Comparison of ENCODE assay signal across 29 cellular contexts in the genomic region with DNA sequence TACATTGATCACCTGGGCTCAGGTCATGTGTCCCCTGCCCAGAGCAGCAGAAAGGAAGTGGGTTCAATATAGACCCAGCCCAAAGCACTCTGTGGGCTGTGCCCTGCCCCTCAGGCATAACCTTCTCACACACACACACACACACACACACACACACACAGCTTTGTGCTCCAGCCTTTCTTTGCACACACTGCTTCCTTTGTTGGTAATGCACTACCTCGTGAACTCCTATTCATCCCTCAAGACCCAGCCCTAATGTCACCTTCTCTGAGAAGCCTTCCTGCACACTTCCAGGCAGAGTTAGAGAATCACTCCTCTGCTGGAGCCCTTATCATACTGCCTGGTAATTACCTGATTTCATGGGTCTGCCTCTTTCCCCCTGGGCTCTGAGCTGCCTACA.
"Had no signal": no experiment of that assay in that cellular context is flagged by ENCODE, and none has a peak within 500 bp of the region (broad histone marks: within the 10 kb centered on the region; RNA-seq: fewer than 3 reads in every experiment).

No MANE protein-coding gene starts in this region.

- H3K4me1 Mint-ChIP-seq: activated naive CD8-positive, alpha-beta T cell treated with anti-CD3 and anti-CD28 coated beads for 36 hours had no signal

- H3K9ac ChIP-seq: parathyroid adenoma had no signal

- H3K4me3 ChIP-seq: adrenal gland, breast epithelium, esophagus muscularis mucosa, heart right ventricle, left lung, lung, mucosa of descending colon, spleen, suprapubic skin, tibial artery had no signal

- H3K27ac ChIP-seq: adrenal gland, breast epithelium, esophagus muscularis mucosa, foreskin keratinocyte, heart right ventricle, left lung, parathyroid adenoma, spleen, suprapubic skin, tibial artery, VCaP had no signal

- H2AFZ ChIP-seq: parathyroid adenoma had no signal

- H3K4me1 ChIP-seq: adrenal gland, breast epithelium, heart right ventricle, left lung, spleen, suprapubic skin had no signal

- FAIRE-seq: TTC549 had no signal

- H3K27me3 ChIP-seq: adrenal gland, breast epithelium, esophagus muscularis mucosa, foreskin keratinocyte, heart right ventricle, spleen, suprapubic skin, tibial artery had no signal

- DNase-seq: activated CD4-positive, alpha-beta T cell treated with anti-CD3 and anti-CD28 coated beads for 48 hours; activated CD4-positive, alpha-beta T cell treated with anti-CD3 and anti-CD28 coated beads, Interleukin-2, amount 50 U/mL, for 48 hours; activated CD8-positive, alpha-beta memory T cell treated with anti-CD3 and anti-CD28 coated beads for 24 hours; activated effector memory CD4-positive, alpha-beta T cell treated with Interleukin-2 at 50 U/mL for 16 hours; activated naive CD4-positive, alpha-beta T cell treated with anti-CD3 and anti-CD28 coated beads for 36 hours; activated naive CD8-positive, alpha-beta T cell treated with anti-CD3 and anti-CD28 coated beads for 36 hours; central memory CD4-positive, alpha-beta T cell; foreskin keratinocyte; heart right ventricle; left lung; mucosa of descending colon; nucleus accumbens; right cardiac atrium; spleen; stimulated activated naive CD4-positive, alpha-beta T cell; T-helper 9 cell; tibial artery had no signal

- H3K9me3 Mint-ChIP-seq: activated naive CD4-positive, alpha-beta T cell treated with anti-CD3 and anti-CD28 coated beads for 36 hours; activated naive CD8-positive, alpha-beta T cell treated with anti-CD3 and anti-CD28 coated beads for 36 hours; dendritic cell treated with granulocyte-macrophage colony-stimulating factor and Interleukin-4, amounts not matched to agents 40 ng/mL and 50 ng/mL, for 4 days; natural killer cell treated with Interleukin-12 subunit alpha and Interleukin-12 subunit beta and Interleukin-15 and Interleukin-18, amount 100 ng/mL, for 72 hours; T-helper 1 cell treated with Interleukin-12 subunit alpha and Interleukin-12 subunit beta and Interleukin-4 antibody, amounts not matched to agents 30 μg/mL and 1 μg/mL, for 36 hours had no signal

- H3K27ac Mint-ChIP-seq: activated naive CD4-positive, alpha-beta T cell treated with anti-CD3 and anti-CD28 coated beads for 36 hours; activated naive CD8-positive, alpha-beta T cell treated with anti-CD3 and anti-CD28 coated beads for 36 hours; dendritic cell treated with granulocyte-macrophage colony-stimulating factor and Interleukin-4, amounts not matched to agents 40 ng/mL and 50 ng/mL, for 4 days; natural killer cell treated with Interleukin-12 subunit alpha and Interleukin-12 subunit beta and Interleukin-15 and Interleukin-18, amount 100 ng/mL, for 72 hours; T-helper 1 cell treated with Interleukin-12 subunit alpha and Interleukin-12 subunit beta and Interleukin-4 antibody, amounts not matched to agents 30 μg/mL and 1 μg/mL, for 36 hours had no signal

- ATAC-seq: activated CD4-positive, CD25-positive, alpha-beta regulatory T cell treated with anti-CD3 and anti-CD28 coated beads, Interleukin-2, amount 50 U/mL, for 24 hours; foreskin keratinocyte; heart right ventricle; left lung; mucosa of descending colon; natural killer cell treated with Interleukin-12 subunit alpha and Interleukin-12 subunit beta and Interleukin-15 and Interleukin-18, amount 100 ng/mL, for 72 hours; right cardiac atrium had no signal

- H3K27me3 Mint-ChIP-seq: activated naive CD8-positive, alpha-beta T cell treated with anti-CD3 and anti-CD28 coated beads for 36 hours; dendritic cell treated with granulocyte-macrophage colony-stimulating factor and Interleukin-4, amounts not matched to agents 40 ng/mL and 50 ng/mL, for 4 days had no signal

- H3K9me3 ChIP-seq: adrenal gland, breast epithelium, esophagus muscularis mucosa, heart right ventricle, left lung, mucosa of descending colon, spleen, suprapubic skin, tibial artery had no signal

- H3K36me3 Mint-ChIP-seq: activated naive CD8-positive, alpha-beta T cell treated with anti-CD3 and anti-CD28 coated beads for 36 hours; natural killer cell treated with Interleukin-12 subunit alpha and Interleukin-12 subunit beta and Interleukin-15 and Interleukin-18, amount 100 ng/mL, for 72 hours had no signal

- H3K4me3 Mint-ChIP-seq: activated naive CD4-positive, alpha-beta T cell treated with anti-CD3 and anti-CD28 coated beads for 36 hours; activated naive CD8-positive, alpha-beta T cell treated with anti-CD3 and anti-CD28 coated beads for 36 hours; dendritic cell treated with granulocyte-macrophage colony-stimulating factor and Interleukin-4, amounts not matched to agents 40 ng/mL and 50 ng/mL, for 4 days; natural killer cell treated with Interleukin-12 subunit alpha and Interleukin-12 subunit beta and Interleukin-15 and Interleukin-18, amount 100 ng/mL, for 72 hours; T-helper 1 cell treated with Interleukin-12 subunit alpha and Interleukin-12 subunit beta and Interleukin-4 antibody, amounts not matched to agents 30 μg/mL and 1 μg/mL, for 36 hours had no signal

- H3K36me3 ChIP-seq: adrenal gland, breast epithelium, heart right ventricle, left lung, spleen, suprapubic skin, tibial artery had no signal
